1 cellular context compared by ENCODE assay signal in genomic region chr17:8176998-8177731, GRCh38.
TF ChIP-seq lines count a peak whose summit lies in the region.

No MANE protein-coding gene starts in this region.

TF ChIP-seq in GM12878, 131 proteins besides CTCF, POLR2A, EP300 and RAD21:
- no peak for TF ChIP-seq SKIL (IDR thresholded peaks at IDR 0.05; ENCODE audit: low read depth, poor library complexity, severe bottlenecking)
- TF ChIP-seq RFX5 (IDR thresholded peaks at IDR 0.05; ENCODE audit: low read depth, low read length): no peak
- TF ChIP-seq ZBTB33 (IDR thresholded peaks at IDR 0.05): no peak
- no peak for TF ChIP-seq TARDBP (IDR thresholded peaks at IDR 0.05; ENCODE audit: borderline replicate concordance)
- TF ChIP-seq ZBED1 (IDR thresholded peaks at IDR 0.05; ENCODE audit: borderline replicate concordance): no peak
